In genomic region chr11:43969543-43969942, GRCh38 we compare ENCODE assay signal across 10 cellular contexts. TPM values are rescaled to one million over a fixed set of nuclear protein-coding genes. Genes with fewer than 3 reads are reported as not detected.
DNase-seq lines count a peak whose midpoint lies in the region; ATAC-seq and TF ChIP-seq lines count a peak whose summit lies in the region.
"Had no signal": no experiment of that assay in that cellular context is flagged by ENCODE, and none has a peak within 500 bp of the region (broad histone marks: within the 10 kb centered on the region; RNA-seq: fewer than 3 reads in every experiment).

No MANE protein-coding gene starts in this region.

- peak overlapping the region in 1 of 2 experiments; percentile 64; a peak in 2 of 4 replicates for H3K27ac ChIP-seq in SK-N-SH (ENCODE audit: low read depth in 2 of 2, low read length in 1 of 2)
- peak overlapping the region in 1 of 12 donors; percentile 2 for H3K27ac ChIP-seq in heart left ventricle

- no peak overlapping the region for H3K4me3 Mint-ChIP-seq in effector memory CD8-positive, alpha-beta T cell
- H3K4me3 Mint-ChIP-seq in T-helper 17 cell, result no peak overlapping the region
- H3K4me3 Mint-ChIP-seq: activated naive CD4-positive, alpha-beta T cell treated with anti-CD3 and anti-CD28 coated beads, Interleukin-2, amount 10 ng/mL, durations not matched to agents 7 days and 5 days; CD8-positive, alpha-beta memory T cell had no signal

- POLR2A ChIA-PET in SK-N-SH (lab: Yijun Ruan, JAX), result interaction anchor here (0.7 to 1.7 kb wide), 6 partner anchors 14 to 777 kb away, joined by 3 to 8 read pairs (median 5); no protein-coding TSS in a partner anchor

- H3K4me2 ChIP-seq in SK-N-SH, result no peak overlapping the region

- no peaks in the 10 kb centered on the region; the same call in 1 of the 2 replicates for H3K27me3 ChIP-seq in SK-N-SH (ENCODE audit: insufficient read depth)
- H3K27me3 ChIP-seq in heart left ventricle, result no peaks in the 10 kb centered on the region

- no peak; the same call in 1 of the 2 replicates for TF ChIP-seq RAD21 in SK-N-SH (IDR thresholded peaks at IDR 0.05; ENCODE audit: low read length)

- no peaks in the 10 kb centered on the region for H3K36me3 Mint-ChIP-seq in effector memory CD8-positive, alpha-beta T cell (ENCODE audit: insufficient read depth)
- no peaks in the 10 kb centered on the region for H3K36me3 Mint-ChIP-seq in T-helper 17 cell (ENCODE audit: low read depth)
- H3K36me3 Mint-ChIP-seq: activated naive CD4-positive, alpha-beta T cell treated with anti-CD3 and anti-CD28 coated beads, Interleukin-2, amount 10 ng/mL, durations not matched to agents 7 days and 5 days had no signal

- no peaks in the 10 kb centered on the region for H3K9me2 ChIP-seq in SK-N-SH

- H4K20me1 ChIP-seq in SK-N-SH (ENCODE audit: insufficient read depth), result no peaks in the 10 kb centered on the region

- H3K9ac ChIP-seq in SK-N-SH, result no peak overlapping the region

- H3K27ac Mint-ChIP-seq in effector memory CD8-positive, alpha-beta T cell, result no peak overlapping the region
- H3K27ac Mint-ChIP-seq in T-helper 17 cell, result no peak overlapping the region
- H3K27ac Mint-ChIP-seq: activated naive CD4-positive, alpha-beta T cell treated with anti-CD3 and anti-CD28 coated beads, Interleukin-2, amount 10 ng/mL, durations not matched to agents 7 days and 5 days; CD8-positive, alpha-beta memory T cell had no signal

- H3K4me1 ChIP-seq in SK-N-SH (ENCODE audit: control insufficient read depth in 1 of 2, insufficient read depth in 2 of 2, low read depth in 1 of 2, low read length in 1 of 2) (peaks cover 7 to 11% of the 10 kb centered on the region in 2 experiments; a peak in 2 of 4 replicates), heart left ventricle (peaks cover 0 to 15% (median 8%) of the 10 kb centered on the region in 12 donors)

- no peaks in the 10 kb centered on the region for H3K9me3 Mint-ChIP-seq in effector memory CD8-positive, alpha-beta T cell

- no peak for TF ChIP-seq CTCF in SK-N-SH (IDR thresholded peaks at IDR 0.05)
- no peak for TF ChIP-seq CTCF in heart left ventricle (IDR thresholded peaks at IDR 0.05)

- intact Hi-C loops in heart left ventricle (cut with DNase I), result no loop called here

- H2AFZ ChIP-seq in SK-N-SH (ENCODE audit: low read depth), result no peak overlapping the region

- WGBS in SK-N-SH (ENCODE audit: low lambda C conversion rate), result 16% methylated on average over 4 of the region's 4 CpGs
- WGBS in heart left ventricle, 4 donors, result 5 to 11% (median 9%) methylated on average over 4 of the region's 4 CpGs

- no peaks in the 10 kb centered on the region for H3K79me2 ChIP-seq in SK-N-SH (ENCODE audit: insufficient read depth)

- no peaks in the 10 kb centered on the region for H3F3A ChIP-seq in SK-N-SH (replicated peaks; ENCODE audit: insufficient read depth)

- DNase-seq in Kasumi-1 (lab: John Stamatoyannopoulos, UW), result peak; percentile 36 to 68
- DNase-seq in SK-N-SH, result peak; percentile 69
- peak in 3 of 5 donors; percentile 66 to 72 (median 68) for DNase-seq in heart left ventricle
- DNase-seq in putamen (ENCODE audit: low spot score), result peak; percentile 55
- DNase-seq in effector memory CD8-positive, alpha-beta T cell, result no peak
- no peak for DNase-seq in T-helper 17 cell
- DNase-seq in GM19240 (ENCODE audit: insufficient read length, low spot score), result no peak
- DNase-seq: activated naive CD4-positive, alpha-beta T cell treated with anti-CD3 and anti-CD28 coated beads, Interleukin-2, amount 10 ng/mL, durations not matched to agents 7 days and 5 days; CD8-positive, alpha-beta memory T cell; T1000 had no signal

- peaks cover 43 to 73% of the 10 kb centered on the region in 2 donors for H3K27me3 Mint-ChIP-seq in effector memory CD8-positive, alpha-beta T cell
- peaks cover 53% of the 10 kb centered on the region for H3K27me3 Mint-ChIP-seq in T-helper 17 cell

- H3K4me1 Mint-ChIP-seq in effector memory CD8-positive, alpha-beta T cell (ENCODE audit: low read depth in 2 of 2), result no peaks in the 10 kb centered on the region
- no peaks in the 10 kb centered on the region for H3K4me1 Mint-ChIP-seq in T-helper 17 cell
- H3K4me1 Mint-ChIP-seq: activated naive CD4-positive, alpha-beta T cell treated with anti-CD3 and anti-CD28 coated beads, Interleukin-2, amount 10 ng/mL, durations not matched to agents 7 days and 5 days; CD8-positive, alpha-beta memory T cell had no signal

- no peaks in the 10 kb centered on the region for H3K9me3 ChIP-seq in SK-N-SH
- peaks cover 0 to 17% (median 4%) of the 10 kb centered on the region in 12 donors for H3K9me3 ChIP-seq in heart left ventricle
- H3K9me3 ChIP-seq in T-helper 17 cell (ENCODE audit: control insufficient read depth, low read length, poor library complexity, severe bottlenecking), result peaks cover 3% of the 10 kb centered on the region

- TF ChIP-seq POLR2A in heart left ventricle (IDR thresholded peaks at IDR 0.05), result no peak

- H3K36me3 ChIP-seq in SK-N-SH (replicated peaks in 1 of 2; ENCODE audit: control insufficient read depth in 1 of 2, insufficient read depth in 2 of 2, low read length in 1 of 2) (no peaks in the 10 kb centered on the region), heart left ventricle (no peaks in the 10 kb centered on the region)

- H3K4me3 ChIP-seq in SK-N-SH (ENCODE audit: low read depth in 2 of 2, low read length in 1 of 2) (no peak overlapping the region), heart left ventricle (no peak overlapping the region)

- TF ChIP-seq EP300 in SK-N-SH (IDR thresholded peaks at IDR 0.05; ENCODE audit: borderline replicate concordance in 1 of 2, low read depth in 1 of 2, low read length in 1 of 2), result no peak

- CTCF ChIA-PET in SK-N-SH (lab: Yijun Ruan, JAX), result interaction anchor here (0.6 to 2.6 kb wide), 10 partner anchors 9 to 628 kb away, joined by 3 to 8 read pairs (median 4); no protein-coding TSS in a partner anchor

- ATAC-seq in heart left ventricle (peak; percentile 37 to 81 (median 61)), T-helper 17 cell (no peak)
- no peak for ATAC-seq in effector memory CD8-positive, alpha-beta T cell (replicated peaks)

TF ChIP-seq in SK-N-SH, 30 proteins besides CTCF, POLR2A, EP300 and RAD21:
- TF ChIP-seq MXI1 (IDR thresholded peaks at IDR 0.05; ENCODE audit: low read depth, low read length) (peak; percentile 44; the same call in 1 of the 2 replicates), CHD2 (IDR thresholded peaks at IDR 0.05; ENCODE audit: low read length, partially characterized antibody) (peak; percentile 45), PBX3 (IDR thresholded peaks at IDR 0.05) (no peak), EZH2phosphoT487 (IDR thresholded peaks at IDR 0.05; ENCODE audit: borderline replicate concordance, low read depth) (no peak), RCOR1 (IDR thresholded peaks at IDR 0.05; ENCODE audit: low read length) (peak; percentile 41; the same call in 1 of the 2 replicates)

RNA-seq across cellular contexts. Expression of gene C11orf96, which starts 27.1 kb away (rescaled TPM):
- polyA plus RNA-seq in SK-N-SH (2012; rRNA removed) (11.1 and 18.0 TPM in 2 replicates), heart left ventricle (10 to 100 TPM in 1 of 2 donors, 1 to 10 TPM in 1; 7.9 to 18.5 TPM)
- polyA plus RNA-seq in SK-N-SH (2012; cell fraction: cytosol; rRNA removed), result 14.6 and 28.5 TPM in 2 replicates
- 20.2 and 38.7 TPM in 2 replicates for polyA plus RNA-seq in SK-N-SH (2012; cell fraction: nucleus; rRNA removed)
- total RNA-seq in heart left ventricle (100 to 1,000 TPM in 1 of 9 donors, 10 to 100 TPM in 7, 1 to 10 TPM in 1; 9.6 to 109 (median 18.1) TPM), T-helper 17 cell (under 1 TPM in 1 of 2 donors, not detected in 1; 0.34 TPM)
- polyA plus RNA-seq: CD8-positive, alpha-beta memory T cell had no signal

Comparison
In these comparisons a context has a peak if more than half of its experiments do, and no peak if none do; other contexts are left out.
1. DNase-seq: peak in Kasumi-1 (2 of 2), SK-N-SH (single experiment), heart left ventricle (3 of 5) and putamen (single experiment); none in effector memory CD8-positive, alpha-beta T cell (0 of 3), T-helper 17 cell (0 of 3) and GM19240 (single experiment).
2. ATAC-seq: peak in heart left ventricle (4 of 4); none in effector memory CD8-positive, alpha-beta T cell (single experiment) and T-helper 17 cell (single experiment).
3. RNA of gene C11orf96, which starts 27.1 kb away (total RNA-seq): 9.6 to 109 TPM in heart left ventricle; 0.34 TPM in T-helper 17 cell; every median in the first group is over 4 times any median in the second.